In genomic region chr22:42520663-42521546, GRCh38 we compare ENCODE assay signal across 1 cellular context.
TF ChIP-seq lines count a peak whose summit lies in the region.

No MANE protein-coding gene starts in this region.

TF ChIP-seq in HepG2, 621 proteins besides CTCF, POLR2A, EP300 and RAD21 (continues in another document):
- TF ChIP-seq CHCHD3 (CRISPR knock-in tag; IDR thresholded peaks at IDR 0.05), result no peak
- TF ChIP-seq PAXIP1 (CRISPR knock-in tag; conservative IDR thresholded peaks at IDR 0.05), result peak; percentile 93
- TF ChIP-seq SP4 (CRISPR knock-in tag; IDR thresholded peaks at IDR 0.05), result no peak
- TF ChIP-seq ZSCAN20 (CRISPR knock-in tag; IDR thresholded peaks at IDR 0.05; ENCODE audit: borderline replicate concordance), result no peak
- TF ChIP-seq KLF12 (CRISPR knock-in tag; IDR thresholded peaks at IDR 0.05; ENCODE audit: borderline replicate concordance), result peak; percentile 61; the same call in 1 of the 2 replicates
- peak; percentile 54; the same call in 1 of the 2 replicates for TF ChIP-seq NFKBIZ (CRISPR knock-in tag; IDR thresholded peaks at IDR 0.05)
- TF ChIP-seq PHF8 (CRISPR knock-in tag; IDR thresholded peaks at IDR 0.05), result peak; percentile 56; the same call in 1 of the 2 replicates
- TF ChIP-seq ZNF468 (CRISPR knock-in tag; IDR thresholded peaks at IDR 0.05), result 0 out of 2 replicates have a peak, but pooled peaks have one; percentile 17
- TF ChIP-seq ZFYVE20 (CRISPR knock-in tag; IDR thresholded peaks at IDR 0.05; ENCODE audit: borderline replicate concordance, low read depth), result no peak
- TF ChIP-seq SALL1 (CRISPR knock-in tag; IDR thresholded peaks at IDR 0.05), result no peak; the same call in none of the 2 replicates
- TF ChIP-seq CSRNP1 (CRISPR knock-in tag; IDR thresholded peaks at IDR 0.05), result no peak; the same call in 1 of the 2 replicates
- TF ChIP-seq TEF (CRISPR knock-in tag; IDR thresholded peaks at IDR 0.05), result no peak
- peak; percentile 67; the same call in 1 of the 2 replicates for TF ChIP-seq GATA4 (IDR thresholded peaks at IDR 0.05; ENCODE audit: borderline replicate concordance, low read depth)
- TF ChIP-seq FOXJ3 (CRISPR knock-in tag; IDR thresholded peaks at IDR 0.05; ENCODE audit: borderline replicate concordance), result peak; percentile 67; the same call in 1 of the 2 replicates
- no peak for TF ChIP-seq ZNF563 (CRISPR knock-in tag; IDR thresholded peaks at IDR 0.05)
- no peak for TF ChIP-seq MYC (CRISPR knock-in tag; IDR thresholded peaks at IDR 0.05; ENCODE audit: borderline replicate concordance)
- no peak for TF ChIP-seq ZNF720 (CRISPR knock-in tag; IDR thresholded peaks at IDR 0.05)
- no peak for TF ChIP-seq AGO1 (IDR thresholded peaks at IDR 0.05; ENCODE audit: low read depth, low read length, poor library complexity, severe bottlenecking)
- TF ChIP-seq HOXA5 (CRISPR knock-in tag; IDR thresholded peaks at IDR 0.05), result 0 out of 2 replicates have a peak, but pooled peaks have one; percentile 15
- 0 out of 2 replicates have a peak, but pooled peaks have one; percentile 23 for TF ChIP-seq PHF20 (CRISPR knock-in tag; IDR thresholded peaks at IDR 0.05)
- no peak for TF ChIP-seq ZNF691 (CRISPR knock-in tag; IDR thresholded peaks at IDR 0.05; ENCODE audit: borderline replicate concordance, low read depth)
- peak; percentile 92 for TF ChIP-seq ZFX (CRISPR knock-in tag; IDR thresholded peaks at IDR 0.05; ENCODE audit: low read depth)
- TF ChIP-seq SIN3B (IDR thresholded peaks at IDR 0.05; ENCODE audit: low read length), result no peak
- TF ChIP-seq TEAD3 (CRISPR knock-in tag; optimal IDR thresholded peaks at IDR 0.05; ENCODE audit: borderline replicate concordance), result peak; percentile 54
- peak; percentile 88 for TF ChIP-seq ISL2 (CRISPR knock-in tag; IDR thresholded peaks at IDR 0.05)
- no peak for TF ChIP-seq ZNF512 (CRISPR knock-in tag; IDR thresholded peaks at IDR 0.05)
- no peak for TF ChIP-seq TSC22D2 (CRISPR knock-in tag; IDR thresholded peaks at IDR 0.05; ENCODE audit: borderline replicate concordance)
- no peak for TF ChIP-seq DDIT3 (CRISPR knock-in tag; IDR thresholded peaks at IDR 0.05)
- TF ChIP-seq ZNF3 (CRISPR knock-in tag; IDR thresholded peaks at IDR 0.05), result no peak
- no peak for TF ChIP-seq ZNF317 (CRISPR knock-in tag; IDR thresholded peaks at IDR 0.05)
- peak; percentile 58; the same call in 1 of the 2 replicates for TF ChIP-seq CEBPB (IDR thresholded peaks at IDR 0.05; ENCODE audit: borderline replicate concordance, low read depth, low read length)
- TF ChIP-seq ZNF792 (CRISPR knock-in tag; IDR thresholded peaks at IDR 0.05), result 0 out of 2 replicates have a peak, but pooled peaks have one; percentile 32
- TF ChIP-seq CBX5 (CRISPR knock-in tag; IDR thresholded peaks at IDR 0.05; ENCODE audit: borderline replicate concordance), result peak; percentile 47; the same call in 1 of the 2 replicates
- no peak; the same call in 1 of the 2 replicates for TF ChIP-seq RFXAP (CRISPR knock-in tag; IDR thresholded peaks at IDR 0.05; ENCODE audit: borderline replicate concordance)
- TF ChIP-seq MTA3 (CRISPR knock-in tag; IDR thresholded peaks at IDR 0.05), result no peak
- TF ChIP-seq SP140L (CRISPR knock-in tag; IDR thresholded peaks at IDR 0.05; ENCODE audit: borderline replicate concordance), result no peak
- TF ChIP-seq ZNF143 (CRISPR knock-in tag; IDR thresholded peaks at IDR 0.05), result peak; percentile 60; the same call in 1 of the 2 replicates
- peak; percentile 52; the same call in 1 of the 2 replicates for TF ChIP-seq NCOR1 (IDR thresholded peaks at IDR 0.05; ENCODE audit: borderline replicate concordance, low read length)
- TF ChIP-seq ZNF460 (CRISPR knock-in tag; IDR thresholded peaks at IDR 0.05; ENCODE audit: borderline replicate concordance), result peak; percentile 32; the same call in 1 of the 2 replicates
- peak; percentile 53; the same call in 1 of the 2 replicates for TF ChIP-seq ZBTB7B (CRISPR knock-in tag; IDR thresholded peaks at IDR 0.05)
- TF ChIP-seq AKAP8 (CRISPR knock-in tag; IDR thresholded peaks at IDR 0.05), result no peak
- TF ChIP-seq TFAP4 (IDR thresholded peaks at IDR 0.05; ENCODE audit: borderline replicate concordance, low read depth), result peak; percentile 14; the same call in 1 of the 2 replicates
- peak; percentile 10; the same call in 1 of the 2 replicates for TF ChIP-seq HBP1 (CRISPR knock-in tag; IDR thresholded peaks at IDR 0.05; ENCODE audit: low read depth)
- peak; percentile 65; the same call in 1 of the 2 replicates for TF ChIP-seq PITX1 (CRISPR knock-in tag; IDR thresholded peaks at IDR 0.05)
- TF ChIP-seq ZNF557 (CRISPR knock-in tag; IDR thresholded peaks at IDR 0.05), result no peak
- 0 out of 2 replicates have a peak, but pooled peaks have one; percentile 3 for TF ChIP-seq MAX (IDR thresholded peaks at IDR 0.05)
- TF ChIP-seq SOX13 (IDR thresholded peaks at IDR 0.05), result 0 out of 2 replicates have a peak, but pooled peaks have one; percentile 22
- TF ChIP-seq SOX13 (CRISPR knock-in tag; conservative IDR thresholded peaks at IDR 0.05 in 1 of 2, IDR thresholded peaks at IDR 0.05 in 1 of 2), result peak in 1 of 2 experiments; percentile 68; a peak in 2 of 4 replicates
- peak; percentile 36; the same call in 1 of the 2 replicates for TF ChIP-seq FOXO1 (CRISPR knock-in tag; IDR thresholded peaks at IDR 0.05)
- TF ChIP-seq ZNF589 (CRISPR knock-in tag; conservative IDR thresholded peaks at IDR 0.05), result no peak
- peak; percentile 80 for TF ChIP-seq FOXA3 (CRISPR knock-in tag; IDR thresholded peaks at IDR 0.05)
- peak; percentile 70 for TF ChIP-seq SKIL (CRISPR knock-in tag; IDR thresholded peaks at IDR 0.05; ENCODE audit: borderline replicate concordance)
- TF ChIP-seq NFKB2 (CRISPR knock-in tag; IDR thresholded peaks at IDR 0.05; ENCODE audit: borderline replicate concordance), result 0 out of 2 replicates have a peak, but pooled peaks have one; percentile 3
- no peak for TF ChIP-seq SP2 (CRISPR knock-in tag; IDR thresholded peaks at IDR 0.05)
- no peak for TF ChIP-seq ELF4 (CRISPR knock-in tag; IDR thresholded peaks at IDR 0.05; ENCODE audit: borderline replicate concordance)
